Comparison of ENCODE assay signal across 20 cellular contexts in the genomic region with DNA sequence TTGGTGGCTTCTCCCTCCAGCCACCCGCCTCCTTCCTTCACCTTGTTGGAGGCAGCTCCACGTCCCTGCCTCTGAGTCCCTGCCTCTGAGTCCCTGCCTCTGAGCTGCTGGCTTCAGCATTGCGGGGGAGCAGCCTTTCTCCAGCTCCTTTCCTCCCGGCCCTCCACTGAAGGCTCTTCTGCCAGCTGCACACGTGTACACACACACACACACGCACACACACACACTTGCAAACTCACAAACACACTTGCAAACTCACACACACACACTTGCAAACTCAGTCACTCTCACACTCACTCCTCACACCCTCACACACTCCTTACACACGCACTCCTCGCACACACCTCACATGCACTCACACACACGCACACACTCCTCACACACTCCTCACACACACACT. TPM values are rescaled to one million over a fixed set of nuclear protein-coding genes. Genes with fewer than 3 reads are reported as not detected.
DNase-seq lines count a peak whose midpoint lies in the region; TF ChIP-seq lines count a peak whose summit lies in the region.
"Had no signal": no experiment of that assay in that cellular context is flagged by ENCODE, and none has a peak within 500 bp of the region (broad histone marks: within the 10 kb centered on the region; RNA-seq: fewer than 3 reads in every experiment).

No MANE protein-coding gene starts in this region.

- peaks cover 32% of the 10 kb centered on the region for H3K4me1 Mint-ChIP-seq in T-helper 2 cell treated with Interferon-gamma antibody and Interleukin-4, amounts not matched to agents 5 μg/mL and 100 μg/mL, for 36 hours (ENCODE audit: low read depth)
- H3K4me1 Mint-ChIP-seq in activated T-helper 1 cell treated with anti-CD3 and anti-CD28 coated beads, Interleukin-12 subunit alpha, Interleukin-12 subunit beta, Interleukin-2, Interleukin-4 antibody, amounts not matched to agents 30 ng/mL and 10 ng/mL and 1 ng/mL, durations not matched to agents 14 hours and 24 hours and 36 hours (ENCODE audit: low read depth): peaks cover 54% of the 10 kb centered on the region

- H3K27ac ChIP-seq in smooth muscle cell (ENCODE audit: low read depth): peak overlapping the region; percentile 71

- no peaks in the 10 kb centered on the region for H3K36me3 ChIP-seq in smooth muscle cell (ENCODE audit: low read depth)
- H3K36me3 ChIP-seq: left ventricle myocardium inferior, upper lobe of left lung had no signal

- H4K20me1 ChIP-seq in smooth muscle cell (ENCODE audit: low read depth): no peaks in the 10 kb centered on the region

- H3K9me3 ChIP-seq in smooth muscle cell (replicated peaks; ENCODE audit: low read depth): no peaks in the 10 kb centered on the region
- H3K9me3 ChIP-seq: psoas muscle, upper lobe of left lung had no signal

- peaks cover 2% of the 10 kb centered on the region for H3K36me3 Mint-ChIP-seq in T-helper 2 cell treated with Interferon-gamma antibody and Interleukin-4, amounts not matched to agents 5 μg/mL and 100 μg/mL, for 36 hours (ENCODE audit: low read depth)
- peaks cover 9% of the 10 kb centered on the region for H3K36me3 Mint-ChIP-seq in activated T-helper 1 cell treated with anti-CD3 and anti-CD28 coated beads, Interleukin-12 subunit alpha, Interleukin-12 subunit beta, Interleukin-2, Interleukin-4 antibody, amounts not matched to agents 30 ng/mL and 10 ng/mL and 1 ng/mL, durations not matched to agents 14 hours and 24 hours and 36 hours (ENCODE audit: low read depth)
- H3K36me3 Mint-ChIP-seq: stimulated activated effector memory CD8-positive, alpha-beta T cell treated with anti-CD3 and anti-CD28 coated beads, Interleukin-12 subunit alpha, Interleukin-12 subunit beta, amount 100 ng/mL, for 72 hours had no signal

- 56% methylated on average over 6 of the region's 9 CpGs for WGBS in smooth muscle cell (ENCODE audit: low lambda C conversion rate)

- H3K4me3 Mint-ChIP-seq in T-helper 2 cell treated with Interferon-gamma antibody and Interleukin-4, amounts not matched to agents 5 μg/mL and 100 μg/mL, for 36 hours: peak overlapping the region; percentile 2
- no peak overlapping the region for H3K4me3 Mint-ChIP-seq in activated T-helper 1 cell treated with anti-CD3 and anti-CD28 coated beads, Interleukin-12 subunit alpha, Interleukin-12 subunit beta, Interleukin-2, Interleukin-4 antibody, amounts not matched to agents 30 ng/mL and 10 ng/mL and 1 ng/mL, durations not matched to agents 14 hours and 24 hours and 36 hours
- H3K4me3 Mint-ChIP-seq: activated T-cell treated with anti-CD3 and anti-CD28 coated beads, Interleukin-2, amount 50 U/mL, for 4 hours; central memory CD8-positive, alpha-beta T cell; stimulated activated effector memory CD8-positive, alpha-beta T cell treated with anti-CD3 and anti-CD28 coated beads, Interleukin-12 subunit alpha, Interleukin-12 subunit beta, amount 100 ng/mL, for 72 hours had no signal

- no peak for TF ChIP-seq CTCF in fibroblast of pulmonary artery (IDR thresholded peaks at IDR 0.05; ENCODE audit: low read length, missing control alignments)
- TF ChIP-seq CTCF in smooth muscle cell (IDR thresholded peaks at IDR 0.05; ENCODE audit: borderline replicate concordance, insufficient read depth, poor library complexity, severe bottlenecking): no peak

- peak overlapping the region; percentile 41 for H3K4me2 ChIP-seq in smooth muscle cell

- H3K9me3 Mint-ChIP-seq in T-helper 2 cell treated with Interferon-gamma antibody and Interleukin-4, amounts not matched to agents 5 μg/mL and 100 μg/mL, for 36 hours: peaks cover 7% of the 10 kb centered on the region
- peaks cover 6% of the 10 kb centered on the region for H3K9me3 Mint-ChIP-seq in activated T-helper 1 cell treated with anti-CD3 and anti-CD28 coated beads, Interleukin-12 subunit alpha, Interleukin-12 subunit beta, Interleukin-2, Interleukin-4 antibody, amounts not matched to agents 30 ng/mL and 10 ng/mL and 1 ng/mL, durations not matched to agents 14 hours and 24 hours and 36 hours
- H3K9me3 Mint-ChIP-seq: central memory CD8-positive, alpha-beta T cell; stimulated activated effector memory CD8-positive, alpha-beta T cell treated with anti-CD3 and anti-CD28 coated beads, Interleukin-12 subunit alpha, Interleukin-12 subunit beta, amount 100 ng/mL, for 72 hours had no signal

- intact Hi-C loops in activated T-helper 1 cell treated with anti-CD3 and anti-CD28 coated beads, Interleukin-12 subunit alpha, Interleukin-12 subunit beta, Interleukin-2, Interleukin-4 antibody, amounts not matched to agents 30 ng/mL and 10 ng/mL and 1 ng/mL, durations not matched to agents 14 hours and 24 hours and 36 hours (cut with micrococcal nuclease): no loop called here

- no peaks in the 10 kb centered on the region for H3K27me3 ChIP-seq in smooth muscle cell (ENCODE audit: low read depth)
- H3K27me3 ChIP-seq: upper lobe of left lung had no signal

- H2AFZ ChIP-seq in smooth muscle cell (ENCODE audit: low read depth): peak overlapping the region; percentile 47

- H3K27me3 Mint-ChIP-seq in T-helper 2 cell treated with Interferon-gamma antibody and Interleukin-4, amounts not matched to agents 5 μg/mL and 100 μg/mL, for 36 hours (ENCODE audit: low read depth): peaks cover 2% of the 10 kb centered on the region
- H3K27me3 Mint-ChIP-seq in activated T-helper 1 cell treated with anti-CD3 and anti-CD28 coated beads, Interleukin-12 subunit alpha, Interleukin-12 subunit beta, Interleukin-2, Interleukin-4 antibody, amounts not matched to agents 30 ng/mL and 10 ng/mL and 1 ng/mL, durations not matched to agents 14 hours and 24 hours and 36 hours (ENCODE audit: insufficient read depth): peaks cover 2% of the 10 kb centered on the region

- peak overlapping the region; percentile 67 for H3K27ac Mint-ChIP-seq in T-helper 2 cell treated with Interferon-gamma antibody and Interleukin-4, amounts not matched to agents 5 μg/mL and 100 μg/mL, for 36 hours
- H3K27ac Mint-ChIP-seq in activated T-helper 1 cell treated with anti-CD3 and anti-CD28 coated beads, Interleukin-12 subunit alpha, Interleukin-12 subunit beta, Interleukin-2, Interleukin-4 antibody, amounts not matched to agents 30 ng/mL and 10 ng/mL and 1 ng/mL, durations not matched to agents 14 hours and 24 hours and 36 hours: peak overlapping the region; percentile 44
- H3K27ac Mint-ChIP-seq: stimulated activated effector memory CD8-positive, alpha-beta T cell treated with anti-CD3 and anti-CD28 coated beads, Interleukin-12 subunit alpha, Interleukin-12 subunit beta, amount 100 ng/mL, for 72 hours had no signal

- no peak overlapping the region for H3K4me3 ChIP-seq in fibroblast of pulmonary artery (replicated peaks; ENCODE audit: low read depth, low read length)
- no peak overlapping the region for H3K4me3 ChIP-seq in smooth muscle cell
- H3K4me3 ChIP-seq: psoas muscle, upper lobe of left lung had no signal

- H3K79me2 ChIP-seq in smooth muscle cell (ENCODE audit: low read depth): no peaks in the 10 kb centered on the region

- no peak for DNase-seq in T-helper 2 cell treated with Interferon-gamma antibody and Interleukin-4, amounts not matched to agents 5 μg/mL and 100 μg/mL, for 36 hours (ENCODE audit: low spot score)
- DNase-seq in T-helper 2 cell (no peak), fibroblast of pulmonary artery (ENCODE audit: low read depth) (peak; percentile 62), smooth muscle cell (lab: John Stamatoyannopoulos, UW; ENCODE audit: unreplicated experiment) (no peak), NCI-H1048 (lab: John Stamatoyannopoulos, UW) (no peak), cerebellum (ENCODE audit: low spot score) (no peak), UCSD-AML1 (lab: John Stamatoyannopoulos, UW; ENCODE audit: unreplicated experiment) (no peak)
- DNase-seq in activated T-helper 1 cell treated with anti-CD3 and anti-CD28 coated beads, Interleukin-12 subunit alpha, Interleukin-12 subunit beta, Interleukin-2, Interleukin-4 antibody, amounts not matched to agents 30 ng/mL and 10 ng/mL and 1 ng/mL, durations not matched to agents 14 hours and 24 hours and 36 hours (ENCODE audit: low spot score): no peak
- DNase-seq: activated CD4-positive, alpha-beta T cell treated with anti-CD3 and anti-CD28 coated beads, Interleukin-2, amount 50 U/mL, for 1 hour; activated T-cell treated with anti-CD3 and anti-CD28 coated beads, Interleukin-2, amount 50 U/mL, for 4 hours; foreskin melanocyte; left ventricle myocardium inferior; NCI-H1436 treated with DMSO at 0.1 percent for 48 hours; psoas muscle; SHP77 treated with DMSO at 0.1 percent for 48 hours had no signal

- H3F3A ChIP-seq in smooth muscle cell (ENCODE audit: low read depth): peaks cover 11% of the 10 kb centered on the region

- H3K9ac ChIP-seq in smooth muscle cell (ENCODE audit: low read depth): peak overlapping the region; percentile 0

- H3K4me1 ChIP-seq in smooth muscle cell (ENCODE audit: low read depth): peaks cover 8% of the 10 kb centered on the region
- H3K4me1 ChIP-seq: psoas muscle had no signal

RNA-seq across cellular contexts. Expression of a gene that starts 45.1 kb away (rescaled TPM):
- total RNA-seq in activated T-helper 1 cell treated with anti-CD3 and anti-CD28 coated beads, Interleukin-12 subunit alpha, Interleukin-12 subunit beta, Interleukin-2, Interleukin-4 antibody, amounts not matched to agents 30 ng/mL and 10 ng/mL and 1 ng/mL, durations not matched to agents 14 hours and 24 hours and 36 hours: not detected in 2 replicates
- not detected in 2 replicates for total RNA-seq in smooth muscle cell
- 0.59 TPM in 1 of 2 replicates, not detected in the other for polyA plus RNA-seq in smooth muscle cell
- total RNA-seq in cerebellum: not detected
- total RNA-seq: A172; activated T-cell treated with anti-CD3 and anti-CD28 coated beads, Interleukin-2, amount 50 U/mL, for 4 hours; left ventricle myocardium inferior; myocyte; psoas muscle; upper lobe of left lung had no signal
- polyA plus RNA-seq: psoas muscle had no signal

RNA-seq across cellular contexts. Expression of a gene that starts 50.1 kb away (rescaled TPM):
- 67.1 and 67.3 TPM in 2 replicates for total RNA-seq in activated T-helper 1 cell treated with anti-CD3 and anti-CD28 coated beads, Interleukin-12 subunit alpha, Interleukin-12 subunit beta, Interleukin-2, Interleukin-4 antibody, amounts not matched to agents 30 ng/mL and 10 ng/mL and 1 ng/mL, durations not matched to agents 14 hours and 24 hours and 36 hours
- 24.7 and 42.9 TPM in 2 replicates for total RNA-seq in smooth muscle cell
- 118 and 129 TPM in 2 replicates for polyA plus RNA-seq in smooth muscle cell
- 14.6 TPM for total RNA-seq in cerebellum
